In genomic region chr7:2099036-2099957, GRCh38 we compare ENCODE assay signal across 10 cellular contexts.
A peak's percentile ranks its signal among the peaks of the same experiment; 100 is the strongest.
DNase-seq lines count a peak whose midpoint lies in the region; ATAC-seq and TF ChIP-seq lines count a peak whose summit lies in the region.
"Had no signal": no experiment of that assay in that cellular context is flagged by ENCODE, and none has a peak within 500 bp of the region (broad histone marks: within the 10 kb centered on the region; RNA-seq: fewer than 3 reads in every experiment).

No MANE protein-coding gene starts in this region.

- H3K27me3 ChIP-seq in HAP-1 (ENCODE audit: low read depth), result no peaks in the 10 kb centered on the region
- H3K27me3 ChIP-seq in right atrium auricular region, result no peaks in the 10 kb centered on the region

- DNase-seq in NAMALWA (ENCODE audit: low spot score) (peak; percentile 44), HAP-1 (ENCODE audit: low spot score in 2 of 2) (no peak), right atrium auricular region (ENCODE audit: low spot score) (no peak), LoVo (ENCODE audit: low spot score) (no peak)
- DNase-seq in activated naive CD4-positive, alpha-beta T cell treated with anti-CD3 and anti-CD28 coated beads, Interleukin-2, amount 50 U/mL, for 16 hours, result peak; percentile 43
- DNase-seq in stimulated activated CD4-positive, alpha-beta T cell treated with anti-CD3 and anti-CD28 coated beads, Interleukin-12 subunit alpha, Interleukin-12 subunit beta, amount 100 ng/mL, for 4 hours, result peak; percentile 25
- DNase-seq: trophoblast cell had no signal

- H3K4me1 ChIP-seq in HAP-1 (peaks cover 6% of the 10 kb centered on the region), right atrium auricular region (peaks cover 0 to 32% of the 10 kb centered on the region in 2 donors)

- ATAC-seq in HG03280 (IDR thresholded peaks at IDR 0.05; ENCODE audit: unreplicated experiment), result no peak

- TF ChIP-seq CTCF in GM12873 (IDR thresholded peaks at IDR 0.05; ENCODE audit: insufficient read depth, low read depth, low read length, missing control alignments), result peak; percentile 21
- no peak for TF ChIP-seq CTCF in right atrium auricular region (IDR thresholded peaks at IDR 0.05)

- H3K9me3 ChIP-seq in HAP-1 (no peaks in the 10 kb centered on the region), right atrium auricular region (no peaks in the 10 kb centered on the region)

- H3K27ac ChIP-seq in right atrium auricular region, result peak overlapping the region in 1 of 2 donors; percentile 24
- H3K27ac ChIP-seq: VCaP had no signal

- H3K4me3 ChIP-seq in HAP-1 (no peak overlapping the region), right atrium auricular region (no peak overlapping the region)

- H3K36me3 ChIP-seq in HAP-1 (replicated peaks) (no peaks in the 10 kb centered on the region; the same call in 1 of the 2 replicates), right atrium auricular region (no peaks in the 10 kb centered on the region)

- in situ Hi-C loops in HAP-1 (cut with MboI; ENCODE audit: low sequenced_read_pairs), result no loop called here

Comparison
In these comparisons a context has a peak if more than half of its experiments do, and no peak if none do; other contexts are left out.
1. DNase-seq: peak in NAMALWA (single experiment), activated naive CD4-positive, alpha-beta T cell treated with anti-CD3 and anti-CD28 coated beads, Interleukin-2, amount 50 U/mL, for 16 hours (single experiment) and stimulated activated CD4-positive, alpha-beta T cell treated with anti-CD3 and anti-CD28 coated beads, Interleukin-12 subunit alpha, Interleukin-12 subunit beta, amount 100 ng/mL, for 4 hours (single experiment); none in HAP-1 (0 of 2), right atrium auricular region (single experiment) and LoVo (single experiment).